Comparison of ENCODE assay signal across 30 cellular contexts in the genomic region with DNA sequence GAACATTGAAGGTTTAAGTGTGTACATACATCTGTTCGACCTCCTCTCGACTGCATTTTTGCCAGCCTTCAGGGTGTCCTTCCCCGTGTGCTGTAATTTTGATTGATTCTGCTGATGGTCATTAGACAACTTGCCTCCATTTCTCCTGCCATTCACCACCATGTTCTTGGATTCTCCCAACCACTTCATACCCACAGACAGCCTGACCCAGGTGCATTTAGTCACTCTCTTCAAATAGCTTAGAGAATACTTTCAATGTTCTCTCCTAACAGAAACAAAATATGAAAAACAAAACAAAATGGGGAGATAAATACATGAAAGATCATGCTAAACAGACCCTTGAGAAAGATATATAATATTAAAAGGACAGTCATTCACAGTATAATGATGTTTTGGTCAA.
"Had no signal": no experiment of that assay in that cellular context is flagged by ENCODE, and none has a peak within 500 bp of the region (broad histone marks: within the 10 kb centered on the region; RNA-seq: fewer than 3 reads in every experiment).

No MANE protein-coding gene starts in this region.

- H3K4me3 ChIP-seq: adrenal gland, body of pancreas, colonic mucosa, esophagus muscularis mucosa, gastrocnemius medialis, heart right ventricle had no signal

- H3K36me3 Mint-ChIP-seq: activated naive CD8-positive, alpha-beta T cell treated with anti-CD3 and anti-CD28 coated beads for 36 hours had no signal

- H3K4me3 Mint-ChIP-seq: activated CD4-positive, alpha-beta T cell treated with anti-CD3 and anti-CD28 coated beads, Interleukin-2, amount 10 ng/mL, durations not matched to agents 7 days and 5 days; activated CD8-positive, alpha-beta T cell treated with anti-CD3 and anti-CD28 coated beads for 36 hours; activated naive CD8-positive, alpha-beta T cell treated with anti-CD3 and anti-CD28 coated beads for 36 hours; activated naive CD8-positive, alpha-beta T cell treated with anti-CD3 and anti-CD28 coated beads, Interleukin-2, amount 50 U/mL, for 24 hours; endodermal cell; T-helper 17 cell; T-helper 2 cell treated with Interferon-gamma antibody and Interleukin-4, amounts not matched to agents 5 μg/mL and 100 μg/mL, for 36 hours had no signal

- H3K27ac Mint-ChIP-seq: activated CD4-positive, alpha-beta T cell treated with anti-CD3 and anti-CD28 coated beads, Interleukin-2, amount 10 ng/mL, durations not matched to agents 7 days and 5 days; activated CD8-positive, alpha-beta T cell treated with anti-CD3 and anti-CD28 coated beads for 36 hours; activated naive CD8-positive, alpha-beta T cell treated with anti-CD3 and anti-CD28 coated beads for 36 hours; activated naive CD8-positive, alpha-beta T cell treated with anti-CD3 and anti-CD28 coated beads, Interleukin-2, amount 50 U/mL, for 24 hours; endodermal cell; T-helper 17 cell; T-helper 2 cell treated with Interferon-gamma antibody and Interleukin-4, amounts not matched to agents 5 μg/mL and 100 μg/mL, for 36 hours had no signal

- ATAC-seq: activated CD8-positive, alpha-beta T cell treated with anti-CD3 and anti-CD28 coated beads for 36 hours; activated naive CD8-positive, alpha-beta T cell treated with anti-CD3 and anti-CD28 coated beads, Interleukin-2, amount 50 U/mL, for 24 hours; body of pancreas; foreskin keratinocyte; gastrocnemius medialis; T-helper 17 cell had no signal

- H3K27me3 ChIP-seq: adrenal gland, body of pancreas, colonic mucosa, esophagus muscularis mucosa, foreskin keratinocyte, gastrocnemius medialis, heart right ventricle had no signal

- DNase-seq: activated CD4-positive, alpha-beta T cell treated with anti-CD3 and anti-CD28 coated beads for 1 hour; activated CD4-positive, alpha-beta T cell treated with anti-CD3 and anti-CD28 coated beads for 4 hours; activated CD4-positive, alpha-beta T cell treated with anti-CD3 and anti-CD28 coated beads, Interleukin-2, amount 10 ng/mL, durations not matched to agents 7 days and 5 days; activated CD4-positive, alpha-beta T cell treated with anti-CD3 and anti-CD28 coated beads, Interleukin-2, amount 50 U/mL, for 48 hours; activated CD8-positive, alpha-beta memory T cell treated with anti-CD3 and anti-CD28 coated beads for 24 hours; activated CD8-positive, alpha-beta T cell treated with anti-CD3 and anti-CD28 coated beads for 36 hours; activated gamma-delta T cell; activated naive CD4-positive, alpha-beta T cell; activated naive CD4-positive, alpha-beta T cell treated with anti-CD3 and anti-CD28 coated beads, Interleukin-2, amount 50 U/mL, for 16 hours; activated naive CD8-positive, alpha-beta T cell treated with anti-CD3 and anti-CD28 coated beads for 36 hours; activated naive CD8-positive, alpha-beta T cell treated with anti-CD3 and anti-CD28 coated beads, Interleukin-2, amount 50 U/mL, for 24 hours; activated T-cell treated with anti-CD3 and anti-CD28 coated beads, Interleukin-2, amount 50 U/mL, for 48 hours; adrenal gland; amygdala; aorta; body of pancreas; caudate nucleus; cerebellar nuclear complex; colonic mucosa; effector CD8-positive, alpha-beta T cell; endodermal cell; erythroblast; foreskin keratinocyte; gastrocnemius medialis; heart right ventricle; T-helper 1 cell; T-helper 17 cell; T1000 had no signal

- H3K9me3 Mint-ChIP-seq: activated CD4-positive, alpha-beta T cell treated with anti-CD3 and anti-CD28 coated beads, Interleukin-2, amount 10 ng/mL, durations not matched to agents 7 days and 5 days; activated CD8-positive, alpha-beta T cell treated with anti-CD3 and anti-CD28 coated beads for 36 hours; activated naive CD8-positive, alpha-beta T cell treated with anti-CD3 and anti-CD28 coated beads for 36 hours; activated naive CD8-positive, alpha-beta T cell treated with anti-CD3 and anti-CD28 coated beads, Interleukin-2, amount 50 U/mL, for 24 hours; endodermal cell; T-helper 2 cell treated with Interferon-gamma antibody and Interleukin-4, amounts not matched to agents 5 μg/mL and 100 μg/mL, for 36 hours had no signal

- H3K4me1 ChIP-seq: colonic mucosa had no signal

- H3K9me3 ChIP-seq: adrenal gland, body of pancreas, colonic mucosa, esophagus muscularis mucosa, gastrocnemius medialis, heart right ventricle had no signal

- H3K27ac ChIP-seq: adrenal gland, body of pancreas, colonic mucosa, esophagus muscularis mucosa, foreskin keratinocyte, gastrocnemius medialis, heart right ventricle had no signal

- H3K27me3 Mint-ChIP-seq: activated CD4-positive, alpha-beta T cell treated with anti-CD3 and anti-CD28 coated beads, Interleukin-2, amount 10 ng/mL, durations not matched to agents 7 days and 5 days; activated CD8-positive, alpha-beta T cell treated with anti-CD3 and anti-CD28 coated beads for 36 hours; activated naive CD8-positive, alpha-beta T cell treated with anti-CD3 and anti-CD28 coated beads for 36 hours; activated naive CD8-positive, alpha-beta T cell treated with anti-CD3 and anti-CD28 coated beads, Interleukin-2, amount 50 U/mL, for 24 hours; T-helper 17 cell had no signal
